Comparison of ENCODE assay signal across 25 cellular contexts in the genomic region with DNA sequence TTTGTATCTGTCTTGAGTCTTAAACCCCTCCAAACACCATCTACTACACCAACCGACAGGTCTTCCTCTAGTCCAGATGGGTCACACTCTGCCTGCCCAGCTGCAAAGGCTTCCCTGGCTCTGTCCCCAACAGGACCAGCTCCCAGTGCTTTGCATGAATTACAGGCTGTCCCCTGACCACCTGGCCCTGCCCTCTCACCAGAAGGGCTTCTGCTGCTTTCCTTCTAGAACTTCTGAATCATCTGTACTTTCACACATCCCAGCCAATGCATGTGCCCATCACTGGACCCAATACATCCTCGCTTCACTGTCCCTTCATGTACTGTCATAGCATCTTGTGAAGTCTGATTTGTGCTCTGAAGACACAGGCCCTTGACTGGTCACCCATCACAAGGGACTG.
"Had no signal": no experiment of that assay in that cellular context is flagged by ENCODE, and none has a peak within 500 bp of the region (broad histone marks: within the 10 kb centered on the region; RNA-seq: fewer than 3 reads in every experiment).

No MANE protein-coding gene starts in this region.

- H3K4me3 ChIP-seq: Peyer's patch, SJSA1 had no signal

- H3K9me3 Mint-ChIP-seq: activated naive CD4-positive, alpha-beta T cell treated with anti-CD3 and anti-CD28 coated beads, Interleukin-2, amount 50 U/mL, for 72 hours; activated naive CD8-positive, alpha-beta T cell treated with anti-CD3 and anti-CD28 coated beads, Interleukin-2, amount 50 U/mL, for 24 hours; T-helper 1 cell treated with Interleukin-12 subunit alpha and Interleukin-12 subunit beta and Interleukin-4 antibody, amounts not matched to agents 30 μg/mL and 1 μg/mL, for 36 hours; WTC11 had no signal

- H3K4me1 Mint-ChIP-seq: activated naive CD8-positive, alpha-beta T cell treated with anti-CD3 and anti-CD28 coated beads, Interleukin-2, amount 50 U/mL, for 24 hours had no signal

- H3K36me3 ChIP-seq: Peyer's patch, SJSA1 had no signal

- H3K4me2 ChIP-seq: KMS-11 had no signal

- H3K27ac ChIP-seq: KMS-11, Peyer's patch, RWPE1, SJSA1 had no signal

- H3K9me3 ChIP-seq: Peyer's patch, SJSA1 had no signal

- H3K4me3 Mint-ChIP-seq: activated CD8-positive, alpha-beta T cell treated with anti-CD3 and anti-CD28 coated beads, Interleukin-2, amount 10 ng/mL, durations not matched to agents 7 days and 5 days; activated naive CD8-positive, alpha-beta T cell treated with anti-CD3 and anti-CD28 coated beads, Interleukin-2, amount 50 U/mL, for 24 hours; T-helper 1 cell treated with Interleukin-12 subunit alpha and Interleukin-12 subunit beta and Interleukin-4 antibody, amounts not matched to agents 30 μg/mL and 1 μg/mL, for 36 hours; WTC11 had no signal

- H3K27me3 Mint-ChIP-seq: activated naive CD8-positive, alpha-beta T cell treated with anti-CD3 and anti-CD28 coated beads, Interleukin-2, amount 50 U/mL, for 24 hours had no signal

- DNase-seq: activated CD4-positive, alpha-beta T cell treated with anti-CD3 and anti-CD28 coated beads for 48 hours; activated CD4-positive, alpha-beta T cell treated with anti-CD3 and anti-CD28 coated beads, Interleukin-2, amount 50 U/mL, for 4 hours; activated CD4-positive, CD25-positive, alpha-beta regulatory T cell treated with anti-CD3 and anti-CD28 coated beads, Interleukin-2, amount 50 U/mL, for 72 hours; activated CD8-positive, alpha-beta memory T cell treated with anti-CD3 and anti-CD28 coated beads, Interleukin-2, amount 50 U/mL, for 48 hours; activated CD8-positive, alpha-beta T cell treated with anti-CD3 and anti-CD28 coated beads, Interleukin-2, amount 10 ng/mL, durations not matched to agents 7 days and 5 days; activated naive CD4-positive, alpha-beta T cell treated with Interleukin-2 at 50 U/mL for 16 hours; activated naive CD8-positive, alpha-beta T cell treated with anti-CD3 and anti-CD28 coated beads, Interleukin-2, amount 50 U/mL, for 24 hours; activated T-cell treated with anti-CD3 and anti-CD28 coated beads, Interleukin-2, amount 50 U/mL, for 1 hour; amygdala; caudate nucleus; MV-4-11; NCI-H1092 treated with DMSO at 0.1 percent for 48 hours; NCI-H1417 treated with DMSO at 0.1 percent for 48 hours; NCI-H1694; NCI-H2029 treated with DMSO at 0.1 percent for 48 hours; NCI-H510A treated with DMSO at 0.1 percent for 48 hours; OCI-M1; Peyer's patch; SHP77 had no signal

- H3K27ac Mint-ChIP-seq: activated CD8-positive, alpha-beta T cell treated with anti-CD3 and anti-CD28 coated beads, Interleukin-2, amount 10 ng/mL, durations not matched to agents 7 days and 5 days; activated naive CD4-positive, alpha-beta T cell treated with anti-CD3 and anti-CD28 coated beads, Interleukin-2, amount 50 U/mL, for 72 hours; activated naive CD8-positive, alpha-beta T cell treated with anti-CD3 and anti-CD28 coated beads, Interleukin-2, amount 50 U/mL, for 24 hours; T-helper 1 cell treated with Interleukin-12 subunit alpha and Interleukin-12 subunit beta and Interleukin-4 antibody, amounts not matched to agents 30 μg/mL and 1 μg/mL, for 36 hours; WTC11 had no signal

- H3K36me3 Mint-ChIP-seq: activated naive CD4-positive, alpha-beta T cell treated with anti-CD3 and anti-CD28 coated beads, Interleukin-2, amount 50 U/mL, for 72 hours; WTC11 had no signal

- H3K9ac ChIP-seq: KMS-11 had no signal

- H3K27me3 ChIP-seq: Peyer's patch, SJSA1 had no signal

- ATAC-seq: activated CD8-positive, alpha-beta T cell treated with anti-CD3 and anti-CD28 coated beads, Interleukin-2, amount 10 ng/mL, durations not matched to agents 7 days and 5 days; activated naive CD4-positive, alpha-beta T cell treated with anti-CD3 and anti-CD28 coated beads, Interleukin-2, amount 50 U/mL, for 72 hours; activated naive CD8-positive, alpha-beta T cell treated with anti-CD3 and anti-CD28 coated beads, Interleukin-2, amount 50 U/mL, for 24 hours; WTC11 had no signal
